9 cellular contexts compared by ENCODE assay signal in genomic region chr14:22814945-22815713, GRCh38. TPM values are rescaled to one million over a fixed set of nuclear protein-coding genes. Genes with fewer than 3 reads are reported as not detected.
A peak's percentile ranks its signal among the peaks of the same experiment; 100 is the strongest.
DNase-seq lines count a peak whose midpoint lies in the region; ATAC-seq and TF ChIP-seq lines count a peak whose summit lies in the region.
"Had no signal": no experiment of that assay in that cellular context is flagged by ENCODE, and none has a peak within 500 bp of the region (broad histone marks: within the 10 kb centered on the region; RNA-seq: fewer than 3 reads in every experiment).

TSS of gene SLC7A7 (minus strand) at chr14:22815435. CDS start at chr14:22813398, 2,037 bp downstream.

- peak in 2 of 4 donors; percentile 29 to 30 for TF ChIP-seq POLR2A in upper lobe of left lung (IDR thresholded peaks at IDR 0.05)

- peak within 1 kb of the TSS in 1 of 2 donors; percentile 33 for H3K4me3 ChIP-seq in cardiac fibroblast (replicated peaks in 1 of 2; ENCODE audit: low read depth in 2 of 2, low read length in 2 of 2)
- no peak within 1 kb of the TSS for H3K4me3 ChIP-seq in mesodermal cell (ENCODE audit: extremely low read depth, insufficient read depth, low read length, poor library complexity, severe bottlenecking)
- H3K4me3 ChIP-seq in upper lobe of left lung, result peak within 1 kb of the TSS in 3 of 4 donors; percentile 19 to 44 (median 33)

- peak in 1 of 2 donors; percentile 50 for ATAC-seq in upper lobe of left lung (ENCODE audit: low FRiP score in 2 of 2)

- H3K4me1 Mint-ChIP-seq in T-helper 1 cell treated with Interleukin-12 subunit alpha and Interleukin-12 subunit beta and Interleukin-4 antibody, amounts not matched to agents 30 μg/mL and 1 μg/mL, for 36 hours (ENCODE audit: low read depth), result peaks cover 21% of the 10 kb centered on the region

- H3K27me3 ChIP-seq in upper lobe of left lung, result no peaks in the 10 kb centered on the region

- peak within 1 kb of the TSS; percentile 1 for H3K27ac Mint-ChIP-seq in T-helper 1 cell treated with Interleukin-12 subunit alpha and Interleukin-12 subunit beta and Interleukin-4 antibody, amounts not matched to agents 30 μg/mL and 1 μg/mL, for 36 hours

- H3K4me3 Mint-ChIP-seq in T-helper 1 cell treated with Interleukin-12 subunit alpha and Interleukin-12 subunit beta and Interleukin-4 antibody, amounts not matched to agents 30 μg/mL and 1 μg/mL, for 36 hours, result no peak within 1 kb of the TSS

- H3K9me3 Mint-ChIP-seq in T-helper 1 cell treated with Interleukin-12 subunit alpha and Interleukin-12 subunit beta and Interleukin-4 antibody, amounts not matched to agents 30 μg/mL and 1 μg/mL, for 36 hours, result no peaks in the 10 kb centered on the region

- H3K27ac ChIP-seq in mesodermal cell (ENCODE audit: low read depth, low read length, severe bottlenecking) (peak within 1 kb of the TSS; percentile 68), upper lobe of left lung (peak within 1 kb of the TSS; percentile 74 to 85 (median 82))

- 60 to 76% methylated on average over 7 to 8 of the region's 10 CpGs for WGBS in mesodermal cell (ENCODE audit: insufficient coverage in 2 of 2), 2 experiments
- WGBS in upper lobe of left lung, 2 donors, result 55 to 65% methylated on average over 10 of the region's 10 CpGs

- DNase-seq in T-helper 1 cell (no peak), cardiac fibroblast (ENCODE audit: low read depth in 2 of 2) (peak; percentile 22 to 60), upper lobe of left lung (no peak), HK-2 (ENCODE audit: unreplicated experiment) (no peak), OCI-M1 (lab: John Stamatoyannopoulos, UW) (no peak), NCI-H1092 treated with DMSO at 0.1 percent for 48 hours (lab: John Stamatoyannopoulos, UW) (no peak)
- DNase-seq: NCI-H187 had no signal

- H3K9me3 ChIP-seq in mesodermal cell (ENCODE audit: control insufficient read depth, low read length) (no peaks in the 10 kb centered on the region), upper lobe of left lung (no peaks in the 10 kb centered on the region)

- TF ChIP-seq EP300 in upper lobe of left lung (IDR thresholded peaks at IDR 0.05), result no peak

- TF ChIP-seq CTCF in cardiac fibroblast (IDR thresholded peaks at IDR 0.05; ENCODE audit: low read depth, low read length) (no peak), upper lobe of left lung (IDR thresholded peaks at IDR 0.05) (no peak)

- no peaks in the 10 kb centered on the region for H3K36me3 Mint-ChIP-seq in T-helper 1 cell treated with Interleukin-12 subunit alpha and Interleukin-12 subunit beta and Interleukin-4 antibody, amounts not matched to agents 30 μg/mL and 1 μg/mL, for 36 hours (ENCODE audit: low read depth)

- H3K4me1 ChIP-seq in mesodermal cell (ENCODE audit: control insufficient read depth, insufficient read depth, low read length, poor library complexity, severe bottlenecking) (peaks cover 39% of the 10 kb centered on the region), upper lobe of left lung (peaks cover 23 to 48% (median 42%) of the 10 kb centered on the region in 4 donors)

- peaks cover 3% of the 10 kb centered on the region for H3K27me3 Mint-ChIP-seq in T-helper 1 cell treated with Interleukin-12 subunit alpha and Interleukin-12 subunit beta and Interleukin-4 antibody, amounts not matched to agents 30 μg/mL and 1 μg/mL, for 36 hours (ENCODE audit: low read depth)

- no peaks in the 10 kb centered on the region for H3K36me3 ChIP-seq in mesodermal cell (ENCODE audit: control insufficient read depth, insufficient read depth, low read length)
- H3K36me3 ChIP-seq in upper lobe of left lung, result no peaks in the 10 kb centered on the region

RNA-seq across cellular contexts. Expression of gene SLC7A7, which starts in this region (rescaled TPM):
- 11.4 TPM for polyA plus RNA-seq in mesodermal cell (2013, experiment 1 of 2)
- 11.6 TPM for polyA plus RNA-seq in mesodermal cell (2013, experiment 2 of 2)
- 100 to 1,000 TPM in 2 of 6 donors, 10 to 100 TPM in 4; 55.0 to 120 (median 99.1) TPM for total RNA-seq in upper lobe of left lung

Comparison
In these comparisons a context has a peak if more than half of its experiments do, and no peak if none do; other contexts are left out.
1. DNase-seq: peak in cardiac fibroblast (2 of 2); none in T-helper 1 cell (0 of 5), upper lobe of left lung (0 of 2), HK-2 (single experiment), OCI-M1 (single experiment) and NCI-H1092 treated with DMSO at 0.1 percent for 48 hours (single experiment).